ENCODE assay signal across 8 cellular contexts in the genomic region with DNA sequence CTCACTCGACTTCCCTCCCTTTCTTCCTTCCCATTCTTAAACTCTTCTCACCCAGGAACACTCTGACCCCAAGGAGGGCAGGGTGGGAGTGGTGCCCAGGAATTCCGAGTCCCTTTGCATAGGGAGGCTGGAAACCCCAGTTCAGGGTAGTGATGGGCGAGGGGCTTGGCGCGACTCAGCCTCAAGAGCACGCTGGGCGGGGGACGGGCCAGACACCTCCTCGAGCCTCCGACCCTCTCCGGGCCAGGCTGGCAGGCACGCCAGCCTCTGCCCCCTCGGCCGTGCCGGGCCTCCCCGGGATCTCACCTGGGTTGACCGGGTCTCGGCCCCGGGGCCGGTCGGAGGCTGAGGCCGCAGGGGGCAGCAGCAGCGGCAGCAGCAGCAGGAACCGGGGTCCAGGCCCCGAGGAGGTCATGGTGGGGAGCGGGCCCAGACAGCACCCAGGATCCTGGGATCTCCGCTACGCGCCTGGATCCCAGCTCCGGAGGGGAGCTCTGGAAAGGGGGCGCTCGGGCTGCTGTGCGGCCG.
DNase-seq lines count a peak whose midpoint lies in the region; ATAC-seq and TF ChIP-seq lines count a peak whose summit lies in the region.

No MANE protein-coding gene starts in this region.

- no peak for DNase-seq in NCI-H345 (lab: John Stamatoyannopoulos, UW)
- DNase-seq in NCI-H446 (lab: John Stamatoyannopoulos, UW): no peak
- DNase-seq in globus pallidus (ENCODE audit: low spot score): no peak

- H3K4me2 ChIP-seq in DOHH2 (ENCODE audit: low read length) (peak overlapping the region; percentile 82), Loucy (ENCODE audit: low read depth, low read length, poor library complexity, severe bottlenecking) (peak overlapping the region; percentile 91)

- no peak overlapping the region for H3K27ac ChIP-seq in DOHH2 (ENCODE audit: low read depth, low read length)
- H3K27ac ChIP-seq in cingulate gyrus (ENCODE audit: low read depth, low read length): peak overlapping the region; percentile 95
- peak overlapping the region; percentile 95 for H3K27ac ChIP-seq in muscle layer of colon (ENCODE audit: low read depth, low read length)

- H3K79me2 ChIP-seq in DOHH2 (ENCODE audit: control insufficient read depth, low read length): peaks cover 35% of the 10 kb centered on the region
- H3K79me2 ChIP-seq in Loucy (ENCODE audit: insufficient read depth, low read length): peaks cover 30% of the 10 kb centered on the region

- H3K4me1 ChIP-seq in DOHH2 (ENCODE audit: control insufficient read depth, low read length): peaks cover 19% of the 10 kb centered on the region
- H3K4me1 ChIP-seq in Loucy (ENCODE audit: insufficient read depth, low read length, poor library complexity, severe bottlenecking): peaks cover 19% of the 10 kb centered on the region
- H3K4me1 ChIP-seq in muscle layer of colon (ENCODE audit: insufficient read depth, low read length): peaks cover 24% of the 10 kb centered on the region

- no peaks in the 10 kb centered on the region for H4K20me1 ChIP-seq in DOHH2 (ENCODE audit: control insufficient read depth, insufficient read depth, low read depth, low read length)
- no peaks in the 10 kb centered on the region for H4K20me1 ChIP-seq in Loucy (ENCODE audit: insufficient read depth, low read length, poor library complexity, severe bottlenecking)

- H3K9me3 ChIP-seq in DOHH2 (ENCODE audit: control insufficient read depth, insufficient read depth, low read length) (no peaks in the 10 kb centered on the region), Loucy (ENCODE audit: insufficient read depth, low read depth, low read length) (no peaks in the 10 kb centered on the region), muscle layer of colon (ENCODE audit: low read length) (no peaks in the 10 kb centered on the region)

- peak overlapping the region; percentile 74 for H3K9ac ChIP-seq in Loucy (ENCODE audit: low read depth, low read length, poor library complexity, severe bottlenecking)
- peak overlapping the region; percentile 53 for H3K9ac ChIP-seq in muscle layer of colon (ENCODE audit: low read length)

- H2AFZ ChIP-seq in Loucy (ENCODE audit: low read length): peak overlapping the region; percentile 83; the same call in 1 of the 2 replicates

- H3F3A ChIP-seq in DOHH2 (ENCODE audit: control insufficient read depth, insufficient read depth) (no peaks in the 10 kb centered on the region), Loucy (ENCODE audit: low read depth) (no peaks in the 10 kb centered on the region)

- peak overlapping the region; percentile 79 for H3K4me3 ChIP-seq in DOHH2 (ENCODE audit: low read length)
- peak overlapping the region; percentile 80 for H3K4me3 ChIP-seq in Loucy (ENCODE audit: low read length, poor library complexity, severe bottlenecking)
- peak overlapping the region; percentile 91 to 99 for H3K4me3 ChIP-seq in muscle layer of colon (ENCODE audit: low read depth in 1 of 2, low read length in 2 of 2)

- H3K36me3 ChIP-seq in DOHH2 (ENCODE audit: control insufficient read depth, low read length) (no peaks in the 10 kb centered on the region), Loucy (ENCODE audit: insufficient read depth, low read length) (no peaks in the 10 kb centered on the region), muscle layer of colon (ENCODE audit: insufficient read depth, low read length) (peaks cover 18% of the 10 kb centered on the region)

- H3K27me3 ChIP-seq in DOHH2 (ENCODE audit: control insufficient read depth, low read length) (no peaks in the 10 kb centered on the region), Loucy (ENCODE audit: insufficient read depth, low read length, poor library complexity, severe bottlenecking) (no peaks in the 10 kb centered on the region), muscle layer of colon (ENCODE audit: control insufficient read depth in 1 of 2, insufficient read depth in 2 of 2, low read length in 2 of 2) (no peaks in the 10 kb centered on the region)

- H3K9me2 ChIP-seq in DOHH2 (replicated peaks; ENCODE audit: control insufficient read depth, low read length) (no peaks in the 10 kb centered on the region), Loucy (replicated peaks; ENCODE audit: low read depth, low read length) (no peaks in the 10 kb centered on the region)

- peak; percentile 17 for ATAC-seq in GM21528 (IDR thresholded peaks at IDR 0.05; ENCODE audit: low FRiP score, unreplicated experiment)

- TF ChIP-seq CTCF in DOHH2 (IDR thresholded peaks at IDR 0.05; ENCODE audit: low read depth, low read length, poor library complexity, severe bottlenecking) (peak; percentile 57), Loucy (conservative IDR thresholded peaks at IDR 0.05; ENCODE audit: low read length) (no peak)
